21 cellular contexts compared by ENCODE assay signal in genomic region chr17:36750316-36750885, GRCh38.
DNase-seq lines count a peak whose midpoint lies in the region; ATAC-seq, FAIRE-seq and TF ChIP-seq lines count a peak whose summit lies in the region.
"Had no signal": no experiment of that assay in that cellular context is flagged by ENCODE, and none has a peak within 500 bp of the region (broad histone marks: within the 10 kb centered on the region; RNA-seq: fewer than 3 reads in every experiment).

No MANE protein-coding gene starts in this region.

- no peaks in the 10 kb centered on the region for H3K9me2 ChIP-seq in OCI-LY7 (ENCODE audit: insufficient read depth, low read length)

- POLR2A ChIA-PET in K562 (lab: Yijun Ruan, JAX), result no interaction called here
- POLR2A ChIA-PET in OCI-LY7 (lab: Charles Lee), result no interaction called here

- H4K91ac ChIP-seq in neuronal stem cell (ENCODE audit: low read depth, low read length, poor library complexity), result no peak overlapping the region

- no peaks in the 10 kb centered on the region for H3K9me3 ChIP-seq in T-helper 17 cell (ENCODE audit: control insufficient read depth, low read length, poor library complexity, severe bottlenecking)
- no peaks in the 10 kb centered on the region; the same call in 1 of the 2 replicates for H3K9me3 ChIP-seq in K562 (replicated peaks; ENCODE audit: control insufficient read depth, insufficient read depth, low read depth, low read length)
- peaks cover 0 to 1% of the 10 kb centered on the region in 2 donors for H3K9me3 ChIP-seq in neuronal stem cell (replicated peaks in 1 of 2; ENCODE audit: control insufficient read depth in 2 of 2, insufficient read depth in 1 of 2, low read depth in 1 of 2, low read length in 2 of 2)
- H3K9me3 ChIP-seq in OCI-LY7 (ENCODE audit: low read length), result no peaks in the 10 kb centered on the region
- H3K9me3 ChIP-seq: BLaER1, Caco-2 had no signal

- H3K18ac ChIP-seq in neuronal stem cell (ENCODE audit: low read length), result no peak overlapping the region

- H3K9me1 ChIP-seq in K562 (ENCODE audit: control insufficient read depth, insufficient read depth, low read length), result peaks cover 3% of the 10 kb centered on the region

- H3K36me3 ChIP-seq in K562 (ENCODE audit: control insufficient read depth, insufficient read depth, low read length) (no peaks in the 10 kb centered on the region), neuronal stem cell (replicated peaks in 1 of 2; ENCODE audit: control insufficient read depth in 2 of 2, insufficient read depth in 2 of 2, low read length in 2 of 2) (peaks cover 0 to 3% of the 10 kb centered on the region in 2 donors), OCI-LY7 (ENCODE audit: insufficient read depth, low read length) (no peaks in the 10 kb centered on the region)
- H3K36me3 ChIP-seq: BLaER1 had no signal

- no peak overlapping the region for H2AFZ ChIP-seq in K562 (ENCODE audit: low read depth, low read length)
- no peak overlapping the region for H2AFZ ChIP-seq in neuronal stem cell (ENCODE audit: low read length)
- H2AFZ ChIP-seq in OCI-LY7 (ENCODE audit: low read length), result no peak overlapping the region
- H2AFZ ChIP-seq: GM23248 had no signal

- peak overlapping the region; percentile 88 for H2AK5ac ChIP-seq in neuronal stem cell (ENCODE audit: low read depth, low read length)

- H3K27me3 ChIP-seq in K562 (ENCODE audit: control insufficient read depth in 2 of 2, insufficient read depth in 2 of 2, low read length in 2 of 2), result peaks cover 42 to 73% of the 10 kb centered on the region in 2 experiments
- H3K27me3 ChIP-seq in neuronal stem cell (ENCODE audit: control insufficient read depth in 3 of 3, insufficient read depth in 3 of 3, low read depth in 1 of 3, low read length in 3 of 3), result peaks cover 0 to 20% (median 2%) of the 10 kb centered on the region in 3 experiments
- H3K27me3 ChIP-seq: BLaER1 had no signal

- H3K79me1 ChIP-seq in neuronal stem cell (ENCODE audit: low read depth, low read length), result no peaks in the 10 kb centered on the region

- intact Hi-C loops in K562 (cut with micrococcal nuclease), result no loop called here
- intact Hi-C loops in OCI-LY7 (cut with micrococcal nuclease; ENCODE audit: unreplicated experiment), result no loop called here

- H3K4me2 ChIP-seq in K562 (ENCODE audit: insufficient read depth, low read length), result no peak overlapping the region
- H3K4me2 ChIP-seq in neuronal stem cell (ENCODE audit: insufficient read depth, low read length, poor library complexity, severe bottlenecking), result no peak overlapping the region
- H3K4me2 ChIP-seq in OCI-LY7 (ENCODE audit: low read length), result no peak overlapping the region
- H3K4me2 ChIP-seq: BLaER1 had no signal

- peak overlapping the region; percentile 45 for H2BK15ac ChIP-seq in neuronal stem cell (ENCODE audit: low read length)

- no peak overlapping the region for H3K27ac ChIP-seq in K562 (ENCODE audit: extremely low read depth, low read depth, low read length)
- no peak overlapping the region for H3K27ac ChIP-seq in neuronal stem cell (replicated peaks; ENCODE audit: low read length)
- no peak overlapping the region for H3K27ac ChIP-seq in OCI-LY7 (ENCODE audit: low read depth, low read length, poor library complexity, severe bottlenecking)
- H3K27ac ChIP-seq: BLaER1, C4-2B, GM23248 had no signal

- H4K8ac ChIP-seq in neuronal stem cell (ENCODE audit: low read depth, low read length), result no peak overlapping the region

- CTCF ChIA-PET in K562 (lab: Yijun Ruan, JAX; ENCODE audit: low intra/inter-chr PET ratio) (no interaction called here), OCI-LY7 (lab: Charles Lee; ENCODE audit: unreplicated experiment) (no interaction called here)

- BruUV-seq in K562 (replicated peaks; lab: Mats Ljungman, UMichigan) (no TSS peak), OCI-LY7 (replicated peaks; lab: Mats Ljungman, UMichigan) (no TSS peak)

- TF ChIP-seq RAD21 in K562 (CRISPR knock-in tag; conservative IDR thresholded peaks at IDR 0.05 in 1 of 2, IDR thresholded peaks at IDR 0.05 in 1 of 2), result no peak

- no peak overlapping the region for H2BK5ac ChIP-seq in neuronal stem cell (ENCODE audit: low read length)

- H2BK120ac ChIP-seq in neuronal stem cell (ENCODE audit: low read depth, low read length), result no peak overlapping the region

- no peak for TF ChIP-seq POLR2A in K562 (conservative IDR thresholded peaks at IDR 0.05)

- WGBS in K562 (ENCODE audit: insufficient coverage, low coverage, missing lambda C conversion rate), result 2% methylated on average over 10 of the region's 10 CpGs
- no CpG with 5 or more reads among the region's 10 CpGs for WGBS in neuronal stem cell (ENCODE audit: extremely low coverage in 2 of 2, insufficient read length in 2 of 2, insufficient replicate concordance in 1 of 2), 2 donors

- H3K4me1 ChIP-seq in K562 (replicated peaks in 1 of 2; ENCODE audit: control insufficient read depth in 2 of 2, insufficient read depth in 2 of 2, low read length in 2 of 2) (no peaks in the 10 kb centered on the region; a peak in 1 of 5 replicates), neuronal stem cell (ENCODE audit: control insufficient read depth in 2 of 2, insufficient read depth in 1 of 2, low read depth in 1 of 2, low read length in 2 of 2) (peaks cover 0 to 3% of the 10 kb centered on the region in 2 donors), OCI-LY7 (ENCODE audit: insufficient read depth, low read length, poor library complexity, severe bottlenecking) (no peaks in the 10 kb centered on the region)
- H3K4me1 ChIP-seq: BLaER1, Caco-2 had no signal

- FAIRE-seq in K562 (lab: Jason Lieb, UNC), result no peak
- FAIRE-seq: A204.1, G401.6, GM19239 had no signal

- peaks cover 5% of the 10 kb centered on the region for H3K36me3 Mint-ChIP-seq in T-helper 17 cell (ENCODE audit: low read depth)
- H3K36me3 Mint-ChIP-seq: CD4-positive, CD25-positive, alpha-beta regulatory T cell; CD8-positive, alpha-beta T cell had no signal

- no peak for ATAC-seq in T-helper 17 cell
- no peak for ATAC-seq in K562
- ATAC-seq: CD8-positive, alpha-beta T cell; HCT116 had no signal

- no peak overlapping the region for H3K4ac ChIP-seq in neuronal stem cell (ENCODE audit: low read length)

- H3K23ac ChIP-seq in neuronal stem cell (ENCODE audit: low read depth, low read length, poor library complexity), result no peak overlapping the region

- peaks cover 13% of the 10 kb centered on the region for H3K4me1 Mint-ChIP-seq in T-helper 17 cell
- H3K4me1 Mint-ChIP-seq: B cell had no signal

- H2BK12ac ChIP-seq in neuronal stem cell (ENCODE audit: low read length), result peak overlapping the region; percentile 47

- in situ Hi-C loops in K562 (cut with MboI), result no loop called here

- H3K4me3 Mint-ChIP-seq in T-helper 17 cell, result no peak overlapping the region
- H3K4me3 Mint-ChIP-seq: B cell; CD4-positive, CD25-positive, alpha-beta regulatory T cell; CD8-positive, alpha-beta T cell; H9; HFFc6 had no signal

- no peak for DNase-seq in T-helper 17 cell
- no peak for DNase-seq in K562 (ENCODE audit: extremely low read depth in 1 of 4, low spot score in 3 of 4)
- no peak for DNase-seq in neuronal stem cell (ENCODE audit: low spot score)
- DNase-seq in 8988T, result no peak
- DNase-seq in OCI-LY7 (ENCODE audit: low spot score), result no peak
- DNase-seq in iPS-NIHi7 (ENCODE audit: extremely low spot score), result no peak
- DNase-seq: Caco-2; CD4-positive, CD25-positive, alpha-beta regulatory T cell; CD8-positive, alpha-beta T cell; DMS153; DND-41; GM23248; H9; HFFc6 had no signal

- H3K27ac Mint-ChIP-seq in T-helper 17 cell, result peak overlapping the region; percentile 60
- H3K27ac Mint-ChIP-seq: B cell; CD8-positive, alpha-beta T cell; HFFc6 had no signal

- TF ChIP-seq EP300 in K562 (IDR thresholded peaks at IDR 0.05; ENCODE audit: low read length), result no peak

- peaks cover 32% of the 10 kb centered on the region for H3K27me3 Mint-ChIP-seq in T-helper 17 cell

- no peak overlapping the region for H3K9ac ChIP-seq in K562 (ENCODE audit: insufficient read depth in 1 of 2, low read depth in 2 of 2, low read length in 2 of 2)
- H3K9ac ChIP-seq in neuronal stem cell (ENCODE audit: low read depth, low read length, poor library complexity), result no peak overlapping the region
- H3K9ac ChIP-seq: BLaER1, GM23248 had no signal

- H3K79me2 ChIP-seq in K562 (ENCODE audit: control insufficient read depth, insufficient read depth, low read length) (no peaks in the 10 kb centered on the region), OCI-LY7 (ENCODE audit: insufficient read depth, low read depth, low read length) (no peaks in the 10 kb centered on the region)

- TF ChIP-seq CTCF in K562 (IDR thresholded peaks at IDR 0.05 in 2 of 3, conservative IDR thresholded peaks at IDR 0.05 in 1 of 3; ENCODE audit: insufficient read depth in 2 of 3, low read depth in 1 of 3, low read length in 3 of 3) (no peak), OCI-LY7 (conservative IDR thresholded peaks at IDR 0.05; ENCODE audit: low read length) (no peak)

- H4K20me1 ChIP-seq in K562 (replicated peaks; ENCODE audit: control insufficient read depth, insufficient read depth, low read length) (peaks cover 24% of the 10 kb centered on the region; the same call in 1 of the 2 replicates), OCI-LY7 (ENCODE audit: insufficient read depth, low read length) (no peaks in the 10 kb centered on the region)
- H4K20me1 ChIP-seq: BLaER1 had no signal

- H3K4me3 ChIP-seq in K562 (no peak overlapping the region), neuronal stem cell (ENCODE audit: low read length in 2 of 2) (no peak overlapping the region), OCI-LY7 (ENCODE audit: low read depth, low read length, poor library complexity, severe bottlenecking) (no peak overlapping the region)
- H3K4me3 ChIP-seq: BLaER1, GM23248 had no signal

- no peak overlapping the region for H3K14ac ChIP-seq in neuronal stem cell (ENCODE audit: low read length)

TF ChIP-seq in K562, 482 proteins besides CTCF, POLR2A, EP300 and RAD21 (continues in another document):
- TF ChIP-seq MAZ (CRISPR knock-in tag; conservative IDR thresholded peaks at IDR 0.05 in 1 of 2, IDR thresholded peaks at IDR 0.05 in 1 of 2), result no peak
- no peak for TF ChIP-seq BRF1 (IDR thresholded peaks at IDR 0.05; ENCODE audit: borderline replicate concordance, extremely low read depth, insufficient read length)
- TF ChIP-seq RBM15 (IDR thresholded peaks at IDR 0.05; ENCODE audit: insufficient read depth, low read length), result no peak
- TF ChIP-seq ATF3 (IDR thresholded peaks at IDR 0.05), result peak; percentile 90
- no peak for TF ChIP-seq ATF3 (CRISPR knock-in tag; conservative IDR thresholded peaks at IDR 0.05)
- TF ChIP-seq ZNF146 (CRISPR knock-in tag; IDR thresholded peaks at IDR 0.05; ENCODE audit: unreplicated experiment), result no peak
- peak; percentile 63; the same call in 1 of the 2 replicates for TF ChIP-seq JUNB (CRISPR knock-in tag; conservative IDR thresholded peaks at IDR 0.05)
- TF ChIP-seq FUS (optimal IDR thresholded peaks at IDR 0.05; ENCODE audit: low read depth, low read length), result no peak
- no peak for TF ChIP-seq STAT5B (CRISPR knock-in tag; IDR thresholded peaks at IDR 0.05)
